In genomic region chr3:90099493-90099892, GRCh38 we compare ENCODE assay signal across 34 cellular contexts.
"Had no signal": no experiment of that assay in that cellular context is flagged by ENCODE, and none has a peak within 500 bp of the region (broad histone marks: within the 10 kb centered on the region; RNA-seq: fewer than 3 reads in every experiment).

No MANE protein-coding gene starts in this region.

- DNase-seq: activated effector memory CD4-positive, alpha-beta T cell treated with anti-CD3 and anti-CD28 coated beads, Interleukin-2, amount 50 U/mL, for 16 hours; activated effector memory CD4-positive, alpha-beta T cell treated with Interleukin-2 at 50 U/mL for 16 hours; activated gamma-delta T cell; activated gamma-delta T cell treated with Interleukin-2 at 50 U/mL for 16 hours; activated naive CD4-positive, alpha-beta T cell; activated naive CD4-positive, alpha-beta T cell treated with anti-CD3 and anti-CD28 coated beads for 36 hours; activated naive CD4-positive, alpha-beta T cell treated with anti-CD3 and anti-CD28 coated beads, Interleukin-2, amount 10 ng/mL, durations not matched to agents 7 days and 5 days; activated naive CD4-positive, alpha-beta T cell treated with anti-CD3 and anti-CD28 coated beads, Interleukin-2, amount 50 U/mL, for 16 hours; activated naive CD4-positive, alpha-beta T cell treated with Interleukin-2 at 50 U/mL for 16 hours; activated naive CD8-positive, alpha-beta T cell treated with anti-CD3 and anti-CD28 coated beads for 36 hours; activated naive CD8-positive, alpha-beta T cell treated with anti-CD3 and anti-CD28 coated beads, Interleukin-2, amount 10 ng/mL, durations not matched to agents 7 days and 5 days; activated naive CD8-positive, alpha-beta T cell treated with anti-CD3 and anti-CD28 coated beads, Interleukin-2, amount 50 U/mL, for 24 hours; activated T-cell treated with anti-CD3 and anti-CD28 coated beads, Interleukin-2, amount 50 U/mL, for 1 hour; activated T-cell treated with anti-CD3 and anti-CD28 coated beads, Interleukin-2, amount 50 U/mL, for 24 hours; activated T-cell treated with anti-CD3 and anti-CD28 coated beads, Interleukin-2, amount 50 U/mL, for 4 hours; activated T-cell treated with anti-CD3 and anti-CD28 coated beads, Interleukin-2, amount 50 U/mL, for 48 hours; activated T-cell treated with anti-CD3 and anti-CD28 coated beads, Interleukin-2, amount 50 U/mL, for 72 hours; adrenal gland; amniotic stem cell; amygdala; anterior cingulate cortex; aorta; body of pancreas; brain microvascular endothelial cell; caudate nucleus; central memory CD4-positive, alpha-beta T cell; cerebellar nuclear complex had no signal

- H3K9me3 ChIP-seq: adrenal gland, ascending aorta, body of pancreas, breast epithelium had no signal

- ATAC-seq: activated naive CD4-positive, alpha-beta T cell treated with anti-CD3 and anti-CD28 coated beads, Interleukin-2, amount 50 U/mL, for 72 hours; activated naive CD8-positive, alpha-beta T cell treated with anti-CD3 and anti-CD28 coated beads, Interleukin-2, amount 50 U/mL, for 24 hours; activated T-cell treated with anti-CD3 and anti-CD28 coated beads, Interleukin-2, amount 50 U/mL, for 4 hours; activated T-cell treated with anti-CD3 and anti-CD28 coated beads, Interleukin-2, amount 50 U/mL, for 72 hours; activated T-helper 17 cell treated with anti-CD3 and anti-CD28 coated beads, Interleukin-2, amount 50 U/mL, for 72 hours; body of pancreas had no signal

- H3K27ac ChIP-seq: adrenal gland, ascending aorta, body of pancreas, brain microvascular endothelial cell, breast epithelium, cardiac muscle cell had no signal

- H3K4me1 ChIP-seq: adrenal gland, ascending aorta, body of pancreas, breast epithelium had no signal

- H3K36me3 ChIP-seq: adrenal gland, ascending aorta, brain microvascular endothelial cell, breast epithelium, cardiac muscle cell had no signal

- FAIRE-seq: astrocyte, bronchial epithelial cell had no signal

- H3K4me3 ChIP-seq: adrenal gland, ascending aorta, body of pancreas, breast epithelium, cardiac muscle cell had no signal

- H3K27me3 ChIP-seq: adrenal gland, ascending aorta, body of pancreas, brain microvascular endothelial cell, breast epithelium, cardiac muscle cell had no signal
